7 cellular contexts compared by ENCODE assay signal in genomic region chr7:101816499-101817030, GRCh38. TPM values are rescaled to one million over a fixed set of nuclear protein-coding genes. Genes with fewer than 3 reads are reported as not detected.
DNase-seq lines count a peak whose midpoint lies in the region; ATAC-seq, FAIRE-seq and TF ChIP-seq lines count a peak whose summit lies in the region.

No MANE protein-coding gene starts in this region.

- CTCF ChIA-PET in RWPE1 (lab: Yijun Ruan, JAX) (interaction anchor here (0.6 kb wide), 1 partner anchor 15 kb away, joined by 4 read pairs; no protein-coding TSS in a partner anchor), HepG2 (lab: Yijun Ruan, JAX; ENCODE audit: low intra/inter-chr PET ratio, low total read pairs) (no interaction called here)

- 3% methylated on average over 7 of the region's 90 CpGs for WGBS in HepG2 (ENCODE audit: low lambda C conversion rate)

- H3K27me3 ChIP-seq in HepG2 (ENCODE audit: control insufficient read depth in 1 of 2, insufficient read depth in 2 of 2, low read length in 2 of 2): no peaks in the 10 kb centered on the region; a peak in 1 of 5 replicates

- peak overlapping the region; percentile 71 for H3K4me2 ChIP-seq in HepG2 (ENCODE audit: low read depth, low read length)

- in situ Hi-C loops in G401 (cut with HindIII; ENCODE audit: low sequenced_read_pairs): no loop called here
- in situ Hi-C loops in HepG2 (cut with HindIII; ENCODE audit: extremely low pct_ligation_motif_present, low pct_unique_long_range_greater_than_20kb): loop anchor here (5.0 to 10.0 kb wide), 3 partner anchors 74 to 438 kb away; no protein-coding TSS in a partner anchor

- no peak for TF ChIP-seq RAD21 in HepG2 (CRISPR knock-in tag; IDR thresholded peaks at IDR 0.05)

- H3K4me1 ChIP-seq in HepG2 (ENCODE audit: insufficient read depth, low read length): peaks cover 47% of the 10 kb centered on the region

- TF ChIP-seq EP300 in HepG2 (IDR thresholded peaks at IDR 0.05; ENCODE audit: low read depth in 2 of 2, low read length in 2 of 2) (no peak), HepG2 (CRISPR knock-in tag; IDR thresholded peaks at IDR 0.05; ENCODE audit: borderline replicate concordance) (no peak)

- H3K9ac ChIP-seq in HepG2 (ENCODE audit: insufficient read depth, low read depth, low read length): peak overlapping the region; percentile 82

- POLR2A ChIA-PET in RWPE1 (lab: Yijun Ruan, JAX; ENCODE audit: low non-redundant PET) (no interaction called here), HepG2 (lab: Yijun Ruan, JAX) (interaction anchor here (2.3 kb wide), 1 partner anchor 40 kb away, joined by 5 read pairs; no protein-coding TSS in a partner anchor)

- ATAC-seq in HG02642 (IDR thresholded peaks at IDR 0.05; ENCODE audit: poor library complexity, unreplicated experiment) (peak; percentile 25), HepG2 (no peak; the same call in 2 of the 3 replicates)
- no peak for ATAC-seq in stimulated activated naive CD8-positive, alpha-beta T cell treated with anti-CD3 and anti-CD28 coated beads, Interleukin-15, Interleukin-2, amounts not matched to agents 100 U/mL and 50 U/mL, for 24 hours

- peak overlapping the region; percentile 89 for H3K27ac ChIP-seq in RWPE1
- H3K27ac ChIP-seq in HepG2 (ENCODE audit: extremely low read length, insufficient read depth, low read length): peak overlapping the region; percentile 54

- H3K4me3 ChIP-seq in choroid plexus epithelial cell (ENCODE audit: low read depth, low read length) (peak overlapping the region; percentile 66), HepG2 (replicated peaks in 1 of 3; ENCODE audit: insufficient read depth in 1 of 3, low read depth in 2 of 3, low read length in 3 of 3) (peak overlapping the region; percentile 81 to 85 (median 83))

- no peak for TF ChIP-seq CTCF in RWPE1 (conservative IDR thresholded peaks at IDR 0.05; ENCODE audit: low read depth)
- TF ChIP-seq CTCF in choroid plexus epithelial cell (conservative IDR thresholded peaks at IDR 0.05; ENCODE audit: low read depth, low read length): no peak
- TF ChIP-seq CTCF in HepG2 (CRISPR knock-in tag; IDR thresholded peaks at IDR 0.05): peak; percentile 40; the same call in 1 of the 2 replicates

- H2AFZ ChIP-seq in HepG2 (ENCODE audit: low read length): no peak overlapping the region

- H3K9me3 ChIP-seq in HepG2 (ENCODE audit: low read length): no peaks in the 10 kb centered on the region

- H3K79me2 ChIP-seq in HepG2 (ENCODE audit: insufficient read depth, low read length): peaks cover 38% of the 10 kb centered on the region

- peak; percentile 61 for DNase-seq in G401 (ENCODE audit: low spot score)
- no peak for DNase-seq in RWPE1 (ENCODE audit: low spot score)
- peak; percentile 29 for DNase-seq in choroid plexus epithelial cell (ENCODE audit: low read depth)
- no peak for DNase-seq in HepG2 (ENCODE audit: low spot score)
- DNase-seq in stimulated activated naive CD8-positive, alpha-beta T cell treated with anti-CD3 and anti-CD28 coated beads, Interleukin-15, Interleukin-2, amounts not matched to agents 100 U/mL and 50 U/mL, for 24 hours: peak; percentile 48
- DNase-seq in DMS153 treated with DMSO at 0.1 percent for 48 hours (lab: John Stamatoyannopoulos, UW; ENCODE audit: unreplicated experiment): no peak

- intact Hi-C loops in HepG2 (cut with micrococcal nuclease; ENCODE audit: unreplicated experiment): loop anchor here (2.0 to 5.0 kb wide), 2 partner anchors 41 to 66 kb away; no protein-coding TSS in a partner anchor

- no peak for TF ChIP-seq POLR2A in HepG2 (IDR thresholded peaks at IDR 0.05; ENCODE audit: insufficient read depth in 1 of 2, low read depth in 2 of 2, low read length in 2 of 2)

- no peak for FAIRE-seq in HepG2 (lab: Jason Lieb, UNC)

- no peaks in the 10 kb centered on the region for H3K36me3 ChIP-seq in HepG2 (replicated peaks in 1 of 2; ENCODE audit: control insufficient read depth in 1 of 2, insufficient read depth in 2 of 2, low read length in 2 of 2)

- BruUV-seq in HepG2 (replicated peaks; lab: Mats Ljungman, UMichigan): no TSS peak

- H4K20me1 ChIP-seq in HepG2 (ENCODE audit: insufficient read depth, low read length): peaks cover 24% of the 10 kb centered on the region

TF ChIP-seq in HepG2, 621 proteins besides CTCF, POLR2A, EP300 and RAD21:
- no peak for TF ChIP-seq ZNF619 (CRISPR knock-in tag; IDR thresholded peaks at IDR 0.05)
- TF ChIP-seq ZNF574 (CRISPR knock-in tag; IDR thresholded peaks at IDR 0.05): peak; percentile 66
- TF ChIP-seq ZFY (CRISPR knock-in tag; IDR thresholded peaks at IDR 0.05): 0 out of 2 replicates have a peak, but pooled peaks have one; percentile 1
- no peak for TF ChIP-seq SRSF1 (optimal IDR thresholded peaks at IDR 0.05; ENCODE audit: low read depth, low read length)
- peak; percentile 13 for TF ChIP-seq HNRNPLL (IDR thresholded peaks at IDR 0.05; ENCODE audit: low read depth, low read length, poor library complexity, severe bottlenecking)
- no peak for TF ChIP-seq SOX6 (IDR thresholded peaks at IDR 0.05)
- no peak for TF ChIP-seq SOX6 (CRISPR knock-in tag; IDR thresholded peaks at IDR 0.05)
- no peak for TF ChIP-seq ISL2 (CRISPR knock-in tag; IDR thresholded peaks at IDR 0.05)
- TF ChIP-seq ZNF124 (CRISPR knock-in tag; IDR thresholded peaks at IDR 0.05): no peak
- peak; percentile 24; the same call in 1 of the 2 replicates for TF ChIP-seq STAG1 (CRISPR knock-in tag; IDR thresholded peaks at IDR 0.05)
- TF ChIP-seq, protein P1, sequence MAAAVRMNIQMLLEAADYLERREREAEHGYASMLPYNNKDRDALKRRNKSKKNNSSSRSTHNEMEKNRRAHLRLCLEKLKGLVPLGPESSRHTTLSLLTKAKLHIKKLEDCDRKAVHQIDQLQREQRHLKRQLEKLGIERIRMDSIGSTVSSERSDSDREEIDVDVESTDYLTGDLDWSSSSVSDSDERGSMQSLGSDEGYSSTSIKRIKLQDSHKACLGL (CRISPR knock-in tag; IDR thresholded peaks at IDR 0.05): no peak
- no peak for TF ChIP-seq HDAC2 (CRISPR knock-in tag; IDR thresholded peaks at IDR 0.05)
- TF ChIP-seq SAP130 (CRISPR knock-in tag; IDR thresholded peaks at IDR 0.05; ENCODE audit: low read depth): peak; percentile 1; the same call in 1 of the 2 replicates
TF ChIP-seq in HepG2: peak in this region for 5.

RNA-seq across cellular contexts. Expression of gene CUX1, which starts 0.9 kb away (rescaled TPM):
- 18.0 and 23.2 TPM in 2 replicates for total RNA-seq in G401 (2014; rRNA removed; shearing (Covaris generic))
- 13.7 and 21.7 TPM in 2 replicates for total RNA-seq in HepG2 (2016; rRNA removed; fragmentation: Illumina TruSeq; extraction: Trizol)
- total RNA-seq in HepG2 (2016; cell fraction: cytosol; rRNA removed; fragmentation: Illumina TruSeq; extraction: Trizol; ENCODE audit: low read depth): 11.4 and 13.0 TPM in 2 replicates
- total RNA-seq in HepG2 (2016; cell fraction: insoluble cytoplasmic fraction; rRNA removed; fragmentation: Illumina TruSeq; extraction: Trizol): 13.2 and 19.0 TPM in 2 replicates
- total RNA-seq in HepG2 (2016; cell fraction: membrane; rRNA removed; fragmentation: Illumina TruSeq; extraction: Trizol): 12.9 and 17.8 TPM in 2 replicates
- 34.3 and 34.4 TPM in 2 replicates for total RNA-seq in HepG2 (2016; cell fraction: nucleus; rRNA removed; fragmentation: Illumina TruSeq; extraction: Trizol)
- 14.9 and 17.8 TPM in 2 replicates for polyA plus RNA-seq in HepG2 (2011; rRNA removed)
- 11.7 and 14.5 TPM in 2 replicates for polyA plus RNA-seq in HepG2 (2011; cell fraction: cytosol; rRNA removed)
- 19.5 and 20.4 TPM in 2 replicates for polyA plus RNA-seq in HepG2 (2011; cell fraction: nucleus; rRNA removed)
- polyA plus RNA-seq in HepG2 (2012): 17.6 and 19.7 TPM in 2 replicates
- 7.4 and 8.5 TPM in 2 replicates for polyA plus RNA-seq in HepG2 (2016; cell fraction: cytosol; fragmentation: Illumina TruSeq; extraction: Trizol; ENCODE audit: low read depth)
- 16.3 and 20.7 TPM in 2 replicates for polyA plus RNA-seq in HepG2 (2016; cell fraction: insoluble cytoplasmic fraction; fragmentation: Illumina TruSeq; extraction: Trizol; ENCODE audit: low read depth)
- 17.8 and 18.3 TPM in 2 replicates for polyA plus RNA-seq in HepG2 (2016; cell fraction: membrane; fragmentation: Illumina TruSeq; extraction: Trizol; ENCODE audit: low read depth)
- polyA plus RNA-seq in HepG2 (2016; cell fraction: nucleus; fragmentation: Illumina TruSeq; extraction: Trizol; ENCODE audit: insufficient read depth, low read depth): 20.0 and 22.4 TPM in 2 replicates
- 17.5 and 23.0 TPM in 2 replicates for polyA minus RNA-seq in HepG2 (2011; rRNA and poly(A)+ RNA removed; ENCODE audit: low replicate concordance)
- 9.6 and 10.6 TPM in 2 replicates for polyA minus RNA-seq in HepG2 (2011; cell fraction: cytosol; rRNA and poly(A)+ RNA removed)
- polyA minus RNA-seq in HepG2 (2011; cell fraction: nucleus; rRNA and poly(A)+ RNA removed): 65.1 and 68.5 TPM in 2 replicates

Comparison
In these comparisons a context has a peak if more than half of its experiments do, and no peak if none do; other contexts are left out.
1. DNase-seq: peak in G401 (single experiment), choroid plexus epithelial cell (single experiment) and stimulated activated naive CD8-positive, alpha-beta T cell treated with anti-CD3 and anti-CD28 coated beads, Interleukin-15, Interleukin-2, amounts not matched to agents 100 U/mL and 50 U/mL, for 24 hours (single experiment); none in RWPE1 (single experiment), HepG2 (single experiment) and DMS153 treated with DMSO at 0.1 percent for 48 hours (single experiment).